8 cellular contexts compared by ENCODE assay signal in the genomic region with DNA sequence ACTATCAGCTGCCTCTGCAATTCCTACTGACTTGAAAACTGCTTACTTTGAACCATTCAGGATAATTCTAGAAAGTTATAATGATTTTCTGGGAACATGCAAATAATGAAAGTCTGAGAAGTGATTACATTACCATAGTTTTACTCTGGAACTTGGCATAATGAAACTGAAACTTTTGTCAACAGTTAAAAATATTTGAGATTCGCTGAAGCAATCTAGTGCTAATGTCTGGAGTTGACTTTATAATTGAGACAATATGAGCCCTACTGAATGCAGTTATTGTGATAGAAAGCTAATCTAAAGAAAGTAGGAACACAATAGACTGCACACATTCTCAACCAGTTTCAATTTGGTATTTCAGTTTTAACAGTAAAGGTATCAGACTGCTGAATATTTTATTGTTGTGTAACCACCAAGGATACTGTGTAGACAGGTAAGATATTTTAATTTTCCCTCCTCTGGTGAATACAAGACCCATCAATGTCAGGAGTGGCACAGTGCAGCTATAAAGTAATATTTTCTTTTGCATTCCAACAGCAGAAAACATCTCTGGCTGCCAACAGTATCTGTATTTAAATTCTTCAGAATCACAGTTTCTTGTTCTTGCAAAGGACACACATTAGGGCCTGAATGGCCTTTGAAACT.
DNase-seq lines count a peak whose midpoint lies in the region; ATAC-seq and TF ChIP-seq lines count a peak whose summit lies in the region.
"Had no signal": no experiment of that assay in that cellular context is flagged by ENCODE, and none has a peak within 500 bp of the region (broad histone marks: within the 10 kb centered on the region; RNA-seq: fewer than 3 reads in every experiment).

No MANE protein-coding gene starts in this region.

- H3K27ac ChIP-seq in thoracic aorta, result peak overlapping the region; percentile 79 to 81

- in situ Hi-C loops in G401 (cut with HindIII; ENCODE audit: low sequenced_read_pairs), result no loop called here

- no peaks in the 10 kb centered on the region for H3K9me3 ChIP-seq in thoracic aorta

- H3K4me1 ChIP-seq in thoracic aorta (ENCODE audit: control insufficient read depth in 1 of 2, low read depth in 2 of 2), result peaks cover 20 to 44% of the 10 kb centered on the region in 2 donors

- ATAC-seq in GM21447 (IDR thresholded peaks at IDR 0.05; ENCODE audit: unreplicated experiment) (peak; percentile 15), HG03342 (IDR thresholded peaks at IDR 0.05; ENCODE audit: unreplicated experiment) (peak; percentile 41), thoracic aorta (ENCODE audit: insufficient number of reproducible peaks, low FRiP score, low read depth) (no peak), omental fat pad (ENCODE audit: low FRiP score) (no peak)
- no peak for ATAC-seq in stimulated activated effector memory CD8-positive, alpha-beta T cell treated with anti-CD3 and anti-CD28 coated beads, Interleukin-12 subunit alpha, Interleukin-12 subunit beta, amount 100 ng/mL, for 72 hours

- no peaks in the 10 kb centered on the region for H3K36me3 Mint-ChIP-seq in stimulated activated effector memory CD8-positive, alpha-beta T cell treated with anti-CD3 and anti-CD28 coated beads, Interleukin-12 subunit alpha, Interleukin-12 subunit beta, amount 100 ng/mL, for 72 hours

- no peaks in the 10 kb centered on the region for H3K4me1 Mint-ChIP-seq in stimulated activated effector memory CD8-positive, alpha-beta T cell treated with anti-CD3 and anti-CD28 coated beads, Interleukin-12 subunit alpha, Interleukin-12 subunit beta, amount 100 ng/mL, for 72 hours

- H3K4me3 ChIP-seq in thoracic aorta, result peak overlapping the region; percentile 40

- no peak overlapping the region for H3K27ac Mint-ChIP-seq in stimulated activated effector memory CD8-positive, alpha-beta T cell treated with anti-CD3 and anti-CD28 coated beads, Interleukin-12 subunit alpha, Interleukin-12 subunit beta, amount 100 ng/mL, for 72 hours

- DNase-seq in dedifferentiated amniotic fluid mesenchymal stem cell (ENCODE audit: extremely low spot score) (peak; percentile 58), thoracic aorta (ENCODE audit: low spot score) (no peak), omental fat pad (ENCODE audit: low spot score) (no peak), G401 (ENCODE audit: low spot score) (no peak)
- no peak for DNase-seq in stimulated activated effector memory CD8-positive, alpha-beta T cell treated with anti-CD3 and anti-CD28 coated beads, Interleukin-12 subunit alpha, Interleukin-12 subunit beta, amount 100 ng/mL, for 72 hours (ENCODE audit: low spot score in 2 of 2)
- DNase-seq: activated T-cell treated with anti-CD3 and anti-CD28 coated beads, Interleukin-2, amount 50 U/mL, for 4 hours had no signal

- no peaks in the 10 kb centered on the region for H3K9me3 Mint-ChIP-seq in stimulated activated effector memory CD8-positive, alpha-beta T cell treated with anti-CD3 and anti-CD28 coated beads, Interleukin-12 subunit alpha, Interleukin-12 subunit beta, amount 100 ng/mL, for 72 hours
- H3K9me3 Mint-ChIP-seq: activated T-cell treated with anti-CD3 and anti-CD28 coated beads, Interleukin-2, amount 50 U/mL, for 4 hours had no signal

- no peaks in the 10 kb centered on the region for H3K36me3 ChIP-seq in thoracic aorta

- H3K4me3 Mint-ChIP-seq in stimulated activated effector memory CD8-positive, alpha-beta T cell treated with anti-CD3 and anti-CD28 coated beads, Interleukin-12 subunit alpha, Interleukin-12 subunit beta, amount 100 ng/mL, for 72 hours, result no peak overlapping the region
- H3K4me3 Mint-ChIP-seq: activated T-cell treated with anti-CD3 and anti-CD28 coated beads, Interleukin-2, amount 50 U/mL, for 4 hours had no signal

- H3K27me3 ChIP-seq in thoracic aorta (replicated peaks; ENCODE audit: insufficient read depth), result no peaks in the 10 kb centered on the region

- TF ChIP-seq CTCF in thoracic aorta (IDR thresholded peaks at IDR 0.05) (no peak), omental fat pad (IDR thresholded peaks at IDR 0.05) (no peak)

Comparison
In these comparisons a context has a peak if more than half of its experiments do, and no peak if none do; other contexts are left out.
1. ATAC-seq: peak in GM21447 (single experiment) and HG03342 (single experiment); none in thoracic aorta (single experiment), omental fat pad (single experiment) and stimulated activated effector memory CD8-positive, alpha-beta T cell treated with anti-CD3 and anti-CD28 coated beads, Interleukin-12 subunit alpha, Interleukin-12 subunit beta, amount 100 ng/mL, for 72 hours (single experiment).